In the genomic region with DNA sequence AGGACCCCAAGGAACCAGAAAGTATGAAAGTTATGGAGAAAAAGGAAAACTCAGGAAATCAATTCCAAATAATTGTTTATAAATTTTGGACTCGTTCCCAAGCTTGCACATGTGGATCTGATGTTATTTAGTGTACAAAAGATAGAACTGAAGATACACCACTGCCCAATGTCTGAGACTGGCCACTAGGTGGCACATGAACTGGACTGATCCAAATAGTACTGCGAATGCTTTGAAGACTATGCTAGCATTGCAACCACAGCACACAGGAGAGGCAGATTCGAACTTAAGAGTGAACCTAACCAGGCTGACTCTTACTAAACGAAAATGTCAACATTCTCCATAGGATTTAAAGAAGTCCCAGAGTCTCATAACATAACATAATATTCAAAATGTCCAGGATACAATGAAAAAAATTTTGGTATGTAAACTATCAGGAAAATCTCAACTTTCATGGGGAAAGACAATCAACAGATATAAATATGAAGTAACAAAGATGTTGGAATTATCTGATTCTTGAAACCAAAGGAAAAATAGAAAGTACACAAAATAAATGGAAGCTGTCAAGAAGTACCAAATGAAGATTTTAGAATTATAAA, we compare ENCODE assay signal across 7 cellular contexts.
DNase-seq lines count a peak whose midpoint lies in the region; ATAC-seq, FAIRE-seq and TF ChIP-seq lines count a peak whose summit lies in the region.

No MANE protein-coding gene starts in this region.

- DNase-seq in ELR (ENCODE audit: low read depth) (peak; percentile 74), GM19239 (ENCODE audit: insufficient read length, low spot score) (no peak), NCI-H69 (lab: John Stamatoyannopoulos, UW) (peak; percentile 77), mammary epithelial cell (peak; percentile 37), kidney tubule cell (ENCODE audit: low spot score) (peak; percentile 61), uterus (peak; percentile 13 to 16)

- CTCF ChIA-PET in mammary epithelial cell (lab: Charles Lee; ENCODE audit: low non-redundant PET), result no interaction called here

- no peak overlapping the region for H3K27ac ChIP-seq in mammary epithelial cell (ENCODE audit: insufficient read depth, low read depth, low read length)
- no peak overlapping the region for H3K27ac ChIP-seq in uterus

- H3K4me3 ChIP-seq in mammary epithelial cell (replicated peaks in 1 of 3; ENCODE audit: insufficient read depth in 1 of 3, low read depth in 2 of 3, low read length in 3 of 3) (no peak overlapping the region), uterus (no peak overlapping the region)

- intact Hi-C loops in mammary epithelial cell (cut with micrococcal nuclease), result loop anchor here (1.0 kb wide), 2 partner anchors 314 to 713 kb away; no protein-coding TSS in a partner anchor
- intact Hi-C loops in uterus (cut with DNase I; ENCODE audit: low total_unique reads), result no loop called here

- ATAC-seq in HG03139 (IDR thresholded peaks at IDR 0.05; ENCODE audit: unreplicated experiment), result peak; percentile 79

- in situ Hi-C loops in mammary epithelial cell (cut with MboI; ENCODE audit: low sequenced_read_pairs in 2 of 2), result loop anchor here in 1 of 2 donors (10.0 kb wide), 1 partner anchor 314 kb away; no protein-coding TSS in a partner anchor

- no peak overlapping the region for H3K9ac ChIP-seq in mammary epithelial cell (ENCODE audit: insufficient read depth, low read length)

- H3K36me3 ChIP-seq in mammary epithelial cell (ENCODE audit: insufficient read depth, low read length) (no peaks in the 10 kb centered on the region), uterus (no peaks in the 10 kb centered on the region)

- H3K27me3 ChIP-seq in mammary epithelial cell (ENCODE audit: insufficient read depth, low read length) (no peaks in the 10 kb centered on the region), uterus (no peaks in the 10 kb centered on the region)

- H3K4me1 ChIP-seq in mammary epithelial cell (ENCODE audit: insufficient read depth, low read length), result no peaks in the 10 kb centered on the region
- H3K4me1 ChIP-seq in uterus, result no peaks in the 10 kb centered on the region

- no TSS peak for BruUV-seq in mammary epithelial cell (replicated peaks; lab: Mats Ljungman, UMichigan)

- no peak for TF ChIP-seq POLR2A in uterus (IDR thresholded peaks at IDR 0.05)

- H4K20me1 ChIP-seq in mammary epithelial cell (ENCODE audit: insufficient read depth, low read length), result no peaks in the 10 kb centered on the region

- WGBS in mammary epithelial cell (ENCODE audit: low coverage, missing lambda C conversion rate), result 0% methylated on average over 4 of the region's 4 CpGs

- dilution Hi-C loops in mammary epithelial cell (cut with HindIII; ENCODE audit: low sequenced_read_pairs), result no loop called here

- H3K4me2 ChIP-seq in mammary epithelial cell (ENCODE audit: insufficient read depth, low read depth, low read length), result no peak overlapping the region

- no peaks in the 10 kb centered on the region for H3K79me2 ChIP-seq in mammary epithelial cell (ENCODE audit: insufficient read depth, low read length)

- no peaks in the 10 kb centered on the region for H3K9me3 ChIP-seq in mammary epithelial cell (replicated peaks; ENCODE audit: insufficient read depth, low read length)
- no peaks in the 10 kb centered on the region for H3K9me3 ChIP-seq in uterus

- FAIRE-seq in GM19239 (lab: Jason Lieb, UNC), result peak; percentile 88

- TF ChIP-seq CTCF in mammary epithelial cell (conservative IDR thresholded peaks at IDR 0.05 in 1 of 2, IDR thresholded peaks at IDR 0.05 in 1 of 2; ENCODE audit: extremely low read depth in 1 of 2, insufficient read depth in 1 of 2, low read depth in 1 of 2, low read length in 2 of 2) (peak; percentile 84 to 95), uterus (IDR thresholded peaks at IDR 0.05) (peak; percentile 21 to 40 (median 30))

- no peak overlapping the region for H2AFZ ChIP-seq in mammary epithelial cell (ENCODE audit: low read depth, low read length)
